Comparison of ENCODE assay signal across 1 cellular context in the genomic region with DNA sequence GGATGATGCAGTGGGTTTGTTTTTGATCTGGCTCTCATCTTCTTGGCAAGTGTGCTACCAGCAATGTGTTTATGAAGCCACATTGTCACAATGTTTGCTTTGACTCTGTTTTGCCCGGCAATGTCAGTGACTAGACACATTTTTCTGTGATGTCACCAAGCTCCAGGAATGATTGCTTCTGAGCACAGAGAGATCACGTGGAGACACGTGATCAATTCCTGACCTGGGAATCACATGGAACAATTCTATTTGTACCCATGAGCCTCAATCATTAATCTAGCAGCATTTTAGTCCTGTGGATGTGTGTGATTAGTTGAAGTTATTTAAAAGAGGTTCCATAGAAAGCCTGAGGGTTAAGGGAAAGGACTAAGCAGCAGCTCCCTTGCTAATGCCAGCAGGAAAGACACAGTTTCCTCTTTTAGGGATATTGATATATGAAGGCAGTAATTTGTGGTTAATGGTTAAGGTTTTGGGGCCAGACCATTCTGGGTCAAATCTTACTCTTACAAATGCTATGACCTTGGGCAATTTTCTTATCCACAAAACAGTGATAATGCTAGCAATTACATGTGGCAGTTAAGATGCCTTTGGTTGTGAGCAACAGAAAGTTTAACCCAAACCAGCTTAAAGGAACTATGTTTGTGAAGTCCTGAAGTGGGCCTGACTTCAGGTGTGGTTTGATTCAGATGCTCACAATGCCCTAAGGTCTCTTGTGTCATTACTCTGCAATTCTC.
A peak's percentile ranks its signal among the peaks of the same experiment; 100 is the strongest.
TF ChIP-seq lines count a peak whose summit lies in the region.

No MANE protein-coding gene starts in this region.

TF ChIP-seq in HepG2, 621 proteins besides CTCF, POLR2A, EP300 and RAD21 (continued from another document and continues in another):
- TF ChIP-seq TCF12 (IDR thresholded peaks at IDR 0.05) (no peak), TCF12 (CRISPR knock-in tag; IDR thresholded peaks at IDR 0.05) (no peak), ZNF740 (CRISPR knock-in tag; IDR thresholded peaks at IDR 0.05) (no peak), MLX (CRISPR knock-in tag; IDR thresholded peaks at IDR 0.05) (peak; percentile 90), TFE3 (CRISPR knock-in tag; IDR thresholded peaks at IDR 0.05) (peak; percentile 91), ZSCAN20 (CRISPR knock-in tag; IDR thresholded peaks at IDR 0.05; ENCODE audit: borderline replicate concordance) (no peak), MAFF (IDR thresholded peaks at IDR 0.05; ENCODE audit: low read depth, low read length) (peak; percentile 59), MNT (IDR thresholded peaks at IDR 0.05) (peak; percentile 65), ZNF598 (CRISPR knock-in tag; IDR thresholded peaks at IDR 0.05; ENCODE audit: borderline replicate concordance) (no peak), ZNF644 (CRISPR knock-in tag; IDR thresholded peaks at IDR 0.05; ENCODE audit: low read depth) (peak; percentile 55; the same call in 1 of the 2 replicates), ZNF562 (CRISPR knock-in tag; IDR thresholded peaks at IDR 0.05; ENCODE audit: borderline replicate concordance) (no peak), CENPT (CRISPR knock-in tag; IDR thresholded peaks at IDR 0.05; ENCODE audit: low read depth) (no peak), ETV5 (CRISPR knock-in tag; IDR thresholded peaks at IDR 0.05; ENCODE audit: borderline replicate concordance) (no peak), ZNF660 (CRISPR knock-in tag; IDR thresholded peaks at IDR 0.05; ENCODE audit: borderline replicate concordance, low read depth) (no peak), BHLHE40 (IDR thresholded peaks at IDR 0.05; ENCODE audit: low read length) (peak; percentile 88), ZNF142 (CRISPR knock-in tag; IDR thresholded peaks at IDR 0.05) (no peak), ZSCAN5A (CRISPR knock-in tag; IDR thresholded peaks at IDR 0.05; ENCODE audit: borderline replicate concordance) (no peak), YEATS2 (CRISPR knock-in tag; IDR thresholded peaks at IDR 0.05; ENCODE audit: borderline replicate concordance) (peak; percentile 38; the same call in 1 of the 2 replicates), NFYC (CRISPR knock-in tag; IDR thresholded peaks at IDR 0.05) (no peak), CCAR2 (optimal IDR thresholded peaks at IDR 0.05; ENCODE audit: low read depth, low read length) (no peak), ERF (CRISPR knock-in tag; IDR thresholded peaks at IDR 0.05) (peak; percentile 25; the same call in 1 of the 2 replicates), HNRNPLL (IDR thresholded peaks at IDR 0.05; ENCODE audit: low read depth, low read length, poor library complexity, severe bottlenecking) (no peak), SIN3B (IDR thresholded peaks at IDR 0.05; ENCODE audit: low read length) (no peak), SALL2 (CRISPR knock-in tag; IDR thresholded peaks at IDR 0.05) (no peak), ZBTB21 (CRISPR knock-in tag; IDR thresholded peaks at IDR 0.05) (peak; percentile 88), WIZ (CRISPR knock-in tag; IDR thresholded peaks at IDR 0.05) (no peak), SPEN (CRISPR knock-in tag; IDR thresholded peaks at IDR 0.05; ENCODE audit: low read depth) (no peak), PAX8 (CRISPR knock-in tag; IDR thresholded peaks at IDR 0.05; ENCODE audit: borderline replicate concordance) (no peak), JUN (CRISPR knock-in tag; IDR thresholded peaks at IDR 0.05) (no peak)
- TF ChIP-seq, protein P1, sequence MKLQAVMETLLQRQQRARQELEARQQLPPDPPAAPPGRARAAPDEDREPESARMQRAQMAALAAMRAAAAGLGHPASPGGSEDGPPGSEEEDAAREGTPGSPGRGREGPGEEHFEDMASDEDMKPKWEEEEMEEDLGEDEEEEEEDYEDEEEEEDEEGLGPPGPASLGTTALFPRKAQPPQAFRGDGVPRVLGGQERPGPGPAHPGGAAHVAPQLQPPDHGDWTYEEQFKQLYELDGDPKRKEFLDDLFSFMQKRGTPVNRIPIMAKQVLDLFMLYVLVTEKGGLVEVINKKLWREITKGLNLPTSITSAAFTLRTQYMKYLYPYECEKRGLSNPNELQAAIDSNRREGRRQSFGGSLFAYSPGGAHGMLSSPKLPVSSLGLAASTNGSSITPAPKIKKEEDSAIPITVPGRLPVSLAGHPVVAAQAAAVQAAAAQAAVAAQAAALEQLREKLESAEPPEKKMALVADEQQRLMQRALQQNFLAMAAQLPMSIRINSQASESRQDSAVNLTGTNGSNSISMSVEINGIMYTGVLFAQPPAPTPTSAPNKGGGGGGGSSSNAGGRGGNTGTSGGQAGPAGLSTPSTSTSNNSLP (IDR thresholded peaks at IDR 0.05; ENCODE audit: low read depth, low read length) = no peak
- TF ChIP-seq, protein P2, sequence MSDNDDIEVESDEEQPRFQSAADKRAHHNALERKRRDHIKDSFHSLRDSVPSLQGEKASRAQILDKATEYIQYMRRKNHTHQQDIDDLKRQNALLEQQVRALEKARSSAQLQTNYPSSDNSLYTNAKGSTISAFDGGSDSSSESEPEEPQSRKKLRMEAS (IDR thresholded peaks at IDR 0.05) = peak; percentile 33; the same call in 1 of the 2 replicates
- TF ChIP-seq, protein P3, sequence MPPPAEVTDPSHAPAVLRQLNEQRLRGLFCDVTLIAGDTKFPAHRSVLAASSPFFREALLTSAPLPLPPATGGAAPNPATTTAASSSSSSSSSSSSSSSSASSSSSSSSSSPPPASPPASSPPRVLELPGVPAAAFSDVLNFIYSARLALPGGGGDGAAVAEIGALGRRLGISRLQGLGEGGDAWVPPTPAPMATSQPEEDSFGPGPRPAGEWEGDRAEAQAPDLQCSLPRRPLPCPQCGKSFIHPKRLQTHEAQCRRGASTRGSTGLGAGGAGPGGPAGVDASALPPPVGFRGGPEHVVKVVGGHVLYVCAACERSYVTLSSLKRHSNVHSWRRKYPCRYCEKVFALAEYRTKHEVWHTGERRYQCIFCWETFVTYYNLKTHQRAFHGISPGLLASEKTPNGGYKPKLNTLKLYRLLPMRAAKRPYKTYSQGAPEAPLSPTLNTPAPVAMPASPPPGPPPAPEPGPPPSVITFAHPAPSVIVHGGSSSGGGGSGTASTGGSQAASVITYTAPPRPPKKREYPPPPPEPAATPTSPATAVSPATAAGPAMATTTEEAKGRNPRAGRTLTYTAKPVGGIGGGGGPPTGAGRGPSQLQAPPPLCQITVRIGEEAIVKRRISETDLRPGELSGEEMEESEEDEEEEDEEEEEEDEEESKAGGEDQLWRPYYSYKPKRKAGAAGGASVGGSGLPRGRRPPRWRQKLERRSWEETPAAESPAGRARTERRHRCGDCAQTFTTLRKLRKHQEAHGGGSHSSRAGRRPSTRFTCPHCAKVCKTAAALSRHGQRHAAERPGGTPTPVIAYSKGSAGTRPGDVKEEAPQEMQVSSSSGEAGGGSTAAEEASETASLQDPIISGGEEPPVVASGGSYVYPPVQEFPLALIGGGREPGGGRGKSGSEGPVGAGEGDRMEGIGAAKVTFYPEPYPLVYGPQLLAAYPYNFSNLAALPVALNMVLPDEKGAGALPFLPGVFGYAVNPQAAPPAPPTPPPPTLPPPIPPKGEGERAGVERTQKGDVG (CRISPR knock-in tag; IDR thresholded peaks at IDR 0.05; ENCODE audit: borderline replicate concordance) = no peak
- TF ChIP-seq, protein P4, sequence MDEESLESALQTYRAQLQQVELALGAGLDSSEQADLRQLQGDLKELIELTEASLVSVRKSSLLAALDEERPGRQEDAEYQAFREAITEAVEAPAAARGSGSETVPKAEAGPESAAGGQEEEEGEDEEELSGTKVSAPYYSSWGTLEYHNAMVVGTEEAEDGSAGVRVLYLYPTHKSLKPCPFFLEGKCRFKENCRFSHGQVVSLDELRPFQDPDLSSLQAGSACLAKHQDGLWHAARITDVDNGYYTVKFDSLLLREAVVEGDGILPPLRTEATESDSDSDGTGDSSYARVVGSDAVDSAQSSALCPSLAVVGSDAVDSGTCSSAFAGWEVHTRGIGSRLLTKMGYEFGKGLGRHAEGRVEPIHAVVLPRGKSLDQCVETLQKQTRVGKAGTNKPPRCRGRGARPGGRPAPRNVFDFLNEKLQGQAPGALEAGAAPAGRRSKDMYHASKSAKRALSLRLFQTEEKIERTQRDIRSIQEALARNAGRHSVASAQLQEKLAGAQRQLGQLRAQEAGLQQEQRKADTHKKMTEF (CRISPR knock-in tag; IDR thresholded peaks at IDR 0.05) = 0 out of 2 replicates have a peak, but pooled peaks have one; percentile 30
- TF ChIP-seq, protein P5, sequence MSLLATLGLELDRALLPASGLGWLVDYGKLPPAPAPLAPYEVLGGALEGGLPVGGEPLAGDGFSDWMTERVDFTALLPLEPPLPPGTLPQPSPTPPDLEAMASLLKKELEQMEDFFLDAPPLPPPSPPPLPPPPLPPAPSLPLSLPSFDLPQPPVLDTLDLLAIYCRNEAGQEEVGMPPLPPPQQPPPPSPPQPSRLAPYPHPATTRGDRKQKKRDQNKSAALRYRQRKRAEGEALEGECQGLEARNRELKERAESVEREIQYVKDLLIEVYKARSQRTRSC (CRISPR knock-in tag; IDR thresholded peaks at IDR 0.05; ENCODE audit: low read depth) = no peak
